16 cellular contexts compared by ENCODE assay signal in the genomic region with DNA sequence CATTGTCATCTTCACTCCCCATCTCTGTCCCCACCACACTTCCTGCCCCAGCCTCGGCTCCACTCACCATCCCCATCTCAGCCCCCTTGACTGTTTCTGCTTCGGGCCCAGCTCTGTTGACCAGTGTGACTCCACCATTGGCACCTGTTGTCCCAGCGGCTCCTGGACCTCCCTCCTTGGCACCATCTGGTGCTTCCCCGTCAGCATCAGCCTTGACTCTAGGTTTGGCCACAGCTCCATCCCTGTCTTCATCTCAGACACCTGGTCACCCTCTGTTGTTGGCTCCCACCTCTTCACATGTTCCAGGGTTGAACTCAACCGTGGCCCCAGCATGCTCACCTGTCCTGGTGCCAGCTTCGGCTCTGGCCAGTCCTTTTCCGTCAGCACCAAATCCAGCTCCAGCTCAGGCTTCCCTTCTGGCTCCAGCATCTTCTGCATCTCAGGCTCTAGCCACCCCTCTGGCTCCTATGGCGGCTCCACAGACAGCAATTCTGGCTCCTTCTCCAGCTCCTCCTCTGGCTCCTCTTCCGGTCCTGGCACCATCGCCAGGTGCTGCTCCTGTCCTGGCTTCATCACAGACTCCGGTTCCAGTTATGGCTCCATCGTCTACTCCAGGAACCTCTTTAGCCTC. TPM values are rescaled to one million over a fixed set of nuclear protein-coding genes. Genes with fewer than 3 reads are reported as not detected.
A peak's percentile ranks its signal among the peaks of the same experiment; 100 is the strongest.
DNase-seq lines count a peak whose midpoint lies in the region; ATAC-seq and TF ChIP-seq lines count a peak whose summit lies in the region.
"Had no signal": no experiment of that assay in that cellular context is flagged by ENCODE, and none has a peak within 500 bp of the region (broad histone marks: within the 10 kb centered on the region; RNA-seq: fewer than 3 reads in every experiment).

No MANE protein-coding gene starts in this region.

- peak overlapping the region in 1 of 7 donors; percentile 76 for H3K4me3 Mint-ChIP-seq in CD8-positive, alpha-beta memory T cell
- H3K4me3 Mint-ChIP-seq in IgD-negative memory B cell, result no peak overlapping the region
- H3K4me3 Mint-ChIP-seq in natural killer cell treated with Interleukin-12 subunit alpha and Interleukin-12 subunit beta and Interleukin-15 and Interleukin-18, amount 100 ng/mL, for 72 hours, result no peak overlapping the region
- no peak overlapping the region for H3K4me3 Mint-ChIP-seq in mesothelial cell of epicardium
- H3K4me3 Mint-ChIP-seq: endodermal cell had no signal

- no peak for TF ChIP-seq CTCF in mesothelial cell of epicardium (IDR thresholded peaks at IDR 0.05; ENCODE audit: unreplicated experiment)

- H3K79me2 ChIP-seq in trophoblast cell (ENCODE audit: control insufficient read depth, insufficient read depth, low read length, poor library complexity), result no peaks in the 10 kb centered on the region

- CTCF ChIA-PET in CD8-positive, alpha-beta memory T cell (lab: Charles Lee), result interaction anchor here (1.4 to 1.5 kb wide), 2 partner anchors 24 to 169 kb away, joined by 3 to 4 read pairs; partner anchors contain the start of gene BCL7C

- no peaks in the 10 kb centered on the region for H3K9me3 ChIP-seq in CD8-positive, alpha-beta memory T cell (ENCODE audit: low read length)
- no peaks in the 10 kb centered on the region for H3K9me3 ChIP-seq in trophoblast cell (ENCODE audit: insufficient read depth, low read depth, low read length)
- H3K9me3 ChIP-seq: BLaER1, body of pancreas, stomach had no signal

- H3K4me3 ChIP-seq in CD8-positive, alpha-beta memory T cell (ENCODE audit: low read length), result no peak overlapping the region
- no peak overlapping the region for H3K4me3 ChIP-seq in trophoblast cell (ENCODE audit: low read depth, low read length)
- H3K4me3 ChIP-seq: BLaER1, body of pancreas, stomach had no signal

- WGBS in trophoblast cell (ENCODE audit: extremely low coverage, insufficient coverage, insufficient read length), result no CpG with 5 or more reads among the region's 12 CpGs

- no peaks in the 10 kb centered on the region for H3K4me1 ChIP-seq in CD8-positive, alpha-beta memory T cell (ENCODE audit: insufficient read depth, low read length)
- no peaks in the 10 kb centered on the region for H3K4me1 ChIP-seq in trophoblast cell (ENCODE audit: control insufficient read depth in 1 of 2, insufficient read depth in 2 of 2, low read length in 2 of 2)
- H3K4me1 ChIP-seq: body of pancreas had no signal

- DNase-seq in CD8-positive, alpha-beta memory T cell, result no peak
- DNase-seq in cerebellar cortex (ENCODE audit: low spot score) (peak; percentile 88), trophoblast cell (no peak), mesothelial cell of epicardium (ENCODE audit: low spot score in 2 of 2, unreplicated experiment in 2 of 2) (no peak)
- no peak for DNase-seq in natural killer cell treated with Interleukin-12 subunit alpha and Interleukin-12 subunit beta and Interleukin-15 and Interleukin-18, amount 100 ng/mL, for 72 hours (ENCODE audit: low spot score)
- DNase-seq: activated CD4-positive, alpha-beta T cell treated with anti-CD3 and anti-CD28 coated beads, Interleukin-2, amount 50 U/mL, for 1 hour; endodermal cell; foreskin fibroblast; NCI-H446; small intestine; stomach had no signal

- no peak overlapping the region for H2AFZ ChIP-seq in trophoblast cell (ENCODE audit: insufficient read depth, low read length, poor library complexity)

- H4K8ac ChIP-seq in trophoblast cell (ENCODE audit: low read depth, low read length), result no peak overlapping the region

- no peak overlapping the region for H2BK12ac ChIP-seq in trophoblast cell (ENCODE audit: low read length)

- H3K9me3 Mint-ChIP-seq in CD8-positive, alpha-beta memory T cell, result no peaks in the 10 kb centered on the region
- H3K9me3 Mint-ChIP-seq in IgD-negative memory B cell, result no peaks in the 10 kb centered on the region
- no peaks in the 10 kb centered on the region for H3K9me3 Mint-ChIP-seq in natural killer cell treated with Interleukin-12 subunit alpha and Interleukin-12 subunit beta and Interleukin-15 and Interleukin-18, amount 100 ng/mL, for 72 hours
- no peaks in the 10 kb centered on the region for H3K9me3 Mint-ChIP-seq in mesothelial cell of epicardium
- H3K9me3 Mint-ChIP-seq: endodermal cell had no signal

- H2BK120ac ChIP-seq in trophoblast cell (ENCODE audit: insufficient read depth, low read length, poor library complexity), result no peak overlapping the region

- H3K4me2 ChIP-seq in trophoblast cell (ENCODE audit: low read length), result no peak overlapping the region
- H3K4me2 ChIP-seq: BLaER1 had no signal

- peaks cover 8 to 21% (median 9%) of the 10 kb centered on the region in 3 donors for H3K4me1 Mint-ChIP-seq in CD8-positive, alpha-beta memory T cell
- H3K4me1 Mint-ChIP-seq in IgD-negative memory B cell (peaks cover 5 to 14% (median 5%) of the 10 kb centered on the region in 3 donors), mesothelial cell of epicardium (no peaks in the 10 kb centered on the region)
- peaks cover 17 to 28% of the 10 kb centered on the region in 2 donors for H3K4me1 Mint-ChIP-seq in natural killer cell treated with Interleukin-12 subunit alpha and Interleukin-12 subunit beta and Interleukin-15 and Interleukin-18, amount 100 ng/mL, for 72 hours (ENCODE audit: low read depth in 2 of 2)
- H3K4me1 Mint-ChIP-seq: endodermal cell had no signal

- H2BK5ac ChIP-seq in trophoblast cell (ENCODE audit: low read depth, low read length, poor library complexity), result no peak overlapping the region

- POLR2A ChIA-PET in CD8-positive, alpha-beta memory T cell (lab: Charles Lee), result no interaction called here

- H3K23ac ChIP-seq in trophoblast cell (ENCODE audit: low read length), result no peak overlapping the region

- H3K27me3 ChIP-seq in CD8-positive, alpha-beta memory T cell (ENCODE audit: insufficient read depth, low read length, poor library complexity, severe bottlenecking), result no peaks in the 10 kb centered on the region
- no peaks in the 10 kb centered on the region for H3K27me3 ChIP-seq in trophoblast cell (ENCODE audit: insufficient read depth, low read length)
- H3K27me3 ChIP-seq: BLaER1, body of pancreas, stomach had no signal

- H3K36me3 Mint-ChIP-seq in CD8-positive, alpha-beta memory T cell, result peaks cover 9 to 85% (median 31%) of the 10 kb centered on the region in 3 donors
- peaks cover 5% of the 10 kb centered on the region for H3K36me3 Mint-ChIP-seq in IgD-negative memory B cell
- peaks cover 50% of the 10 kb centered on the region for H3K36me3 Mint-ChIP-seq in natural killer cell treated with Interleukin-12 subunit alpha and Interleukin-12 subunit beta and Interleukin-15 and Interleukin-18, amount 100 ng/mL, for 72 hours
- peaks cover 61% of the 10 kb centered on the region for H3K36me3 Mint-ChIP-seq in mesothelial cell of epicardium

- no peak overlapping the region for H3K4ac ChIP-seq in trophoblast cell (ENCODE audit: low read depth, low read length)

- peak in 1 of 2 donors; percentile 48 for ATAC-seq in natural killer cell treated with Interleukin-12 subunit alpha and Interleukin-12 subunit beta and Interleukin-15 and Interleukin-18, amount 100 ng/mL, for 72 hours
- no peak for ATAC-seq in HG02642 (IDR thresholded peaks at IDR 0.05; ENCODE audit: poor library complexity, unreplicated experiment)
- ATAC-seq in GM19324 (IDR thresholded peaks at IDR 0.05; ENCODE audit: low FRiP score, unreplicated experiment), result no peak

- H4K91ac ChIP-seq in trophoblast cell (ENCODE audit: low read depth, low read length), result no peak overlapping the region

- H3K36me3 ChIP-seq in CD8-positive, alpha-beta memory T cell (ENCODE audit: insufficient read depth, low read length), result peaks cover 65% of the 10 kb centered on the region
- peaks cover 65 to 79% of the 10 kb centered on the region in 2 experiments for H3K36me3 ChIP-seq in trophoblast cell (ENCODE audit: control insufficient read depth in 1 of 2, insufficient read depth in 2 of 2, low read length in 2 of 2)

- H3K79me1 ChIP-seq in trophoblast cell (ENCODE audit: low read length), result no peaks in the 10 kb centered on the region

- no peak overlapping the region for H4K12ac ChIP-seq in trophoblast cell (ENCODE audit: low read depth, low read length)

- no peak overlapping the region for H3K9ac ChIP-seq in trophoblast cell (ENCODE audit: low read length)
- H3K9ac ChIP-seq: BLaER1 had no signal

- no peaks in the 10 kb centered on the region for H3K27me3 Mint-ChIP-seq in CD8-positive, alpha-beta memory T cell
- H3K27me3 Mint-ChIP-seq in IgD-negative memory B cell, result no peaks in the 10 kb centered on the region
- no peaks in the 10 kb centered on the region for H3K27me3 Mint-ChIP-seq in natural killer cell treated with Interleukin-12 subunit alpha and Interleukin-12 subunit beta and Interleukin-15 and Interleukin-18, amount 100 ng/mL, for 72 hours
- H3K27me3 Mint-ChIP-seq in mesothelial cell of epicardium (ENCODE audit: low read depth), result no peaks in the 10 kb centered on the region

- H3K18ac ChIP-seq in trophoblast cell (ENCODE audit: low read length), result no peak overlapping the region

- H3K27ac ChIP-seq in CD8-positive, alpha-beta memory T cell (ENCODE audit: low read depth, low read length), result no peak overlapping the region
- H3K27ac ChIP-seq in trophoblast cell (ENCODE audit: low read depth, low read length), result no peak overlapping the region
- H3K27ac ChIP-seq: BLaER1 had no signal

- no peak overlapping the region for H3K14ac ChIP-seq in trophoblast cell (ENCODE audit: low read length)

- H2AK5ac ChIP-seq in trophoblast cell (ENCODE audit: low read length), result no peak overlapping the region

- H3K27ac Mint-ChIP-seq in CD8-positive, alpha-beta memory T cell, result peak overlapping the region in 7 of 8 donors; percentile 38 to 95 (median 68)
- peak overlapping the region in 2 of 3 donors; percentile 63 to 69 for H3K27ac Mint-ChIP-seq in IgD-negative memory B cell
- H3K27ac Mint-ChIP-seq in natural killer cell treated with Interleukin-12 subunit alpha and Interleukin-12 subunit beta and Interleukin-15 and Interleukin-18, amount 100 ng/mL, for 72 hours, result peak overlapping the region; percentile 12 to 42
- H3K27ac Mint-ChIP-seq in mesothelial cell of epicardium, result no peak overlapping the region
- H3K27ac Mint-ChIP-seq: endodermal cell had no signal

RNA-seq across cellular contexts. Expression of gene PHKG2, which starts 24.4 kb away (rescaled TPM):
- total RNA-seq in CD8-positive, alpha-beta memory T cell, result 10 to 100 TPM; 31.8 to 32.2 TPM
- 47.0 TPM for polyA plus RNA-seq in CD8-positive, alpha-beta memory T cell
- polyA plus RNA-seq in IgD-negative memory B cell, result 36.7 TPM
- 10 to 100 TPM; 50.2 to 63.8 TPM for total RNA-seq in natural killer cell treated with Interleukin-12 subunit alpha and Interleukin-12 subunit beta and Interleukin-15 and Interleukin-18, amount 100 ng/mL, for 72 hours
- 109 and 119 TPM in 2 replicates for polyA plus RNA-seq in trophoblast cell (2013)
- 44.6 to 53.2 TPM (median 46.4 TPM) in 3 replicates for total RNA-seq in mesothelial cell of epicardium

RNA-seq across cellular contexts. Expression of gene SRCAP, which starts 24.9 kb away (rescaled TPM):
- total RNA-seq in CD8-positive, alpha-beta memory T cell, result 10 to 100 TPM; 75.4 to 76.3 TPM
- polyA plus RNA-seq in CD8-positive, alpha-beta memory T cell, result 33.0 TPM
- polyA plus RNA-seq in IgD-negative memory B cell, result 32.6 TPM
- total RNA-seq in natural killer cell treated with Interleukin-12 subunit alpha and Interleukin-12 subunit beta and Interleukin-15 and Interleukin-18, amount 100 ng/mL, for 72 hours, result 100 to 1,000 TPM in 1 of 2 donors, 10 to 100 TPM in 1; 90.8 to 121 TPM
- 38.1 and 40.5 TPM in 2 replicates for polyA plus RNA-seq in trophoblast cell (2013)
- 74.2 to 79.7 TPM (median 74.8 TPM) in 3 replicates for total RNA-seq in mesothelial cell of epicardium

RNA-seq across cellular contexts. Expression of gene CFAP119, which starts 38.0 kb away (rescaled TPM):
- total RNA-seq in CD8-positive, alpha-beta memory T cell, result 1 to 10 TPM; 6.5 to 6.9 TPM
- polyA plus RNA-seq in CD8-positive, alpha-beta memory T cell, result 0.25 TPM
- 0.63 TPM for polyA plus RNA-seq in IgD-negative memory B cell
- 10 to 100 TPM in 1 of 2 donors, 1 to 10 TPM in 1; 3.4 to 17.0 TPM for total RNA-seq in natural killer cell treated with Interleukin-12 subunit alpha and Interleukin-12 subunit beta and Interleukin-15 and Interleukin-18, amount 100 ng/mL, for 72 hours
- polyA plus RNA-seq in trophoblast cell (2013), result 3.3 and 3.5 TPM in 2 replicates
- 6.0 to 7.4 TPM (median 6.3 TPM) in 3 replicates for total RNA-seq in mesothelial cell of epicardium

RNA-seq across cellular contexts. Expression of gene RNF40, which starts 38.3 kb away (rescaled TPM):
- total RNA-seq in CD8-positive, alpha-beta memory T cell, result 100 to 1,000 TPM; 152 to 157 TPM
- 61.9 TPM for polyA plus RNA-seq in CD8-positive, alpha-beta memory T cell
- 56.0 TPM for polyA plus RNA-seq in IgD-negative memory B cell
- 100 to 1,000 TPM; 120 to 161 TPM for total RNA-seq in natural killer cell treated with Interleukin-12 subunit alpha and Interleukin-12 subunit beta and Interleukin-15 and Interleukin-18, amount 100 ng/mL, for 72 hours
- polyA plus RNA-seq in trophoblast cell (2013), result 47.8 and 52.9 TPM in 2 replicates
- total RNA-seq in mesothelial cell of epicardium, result 124 to 130 TPM (median 126 TPM) in 3 replicates
